ENCODE assay signal across 2 cellular contexts in genomic region chr5:179340465-179340864, GRCh38.
A peak's percentile ranks its signal among the peaks of the same experiment; 100 is the strongest.
TF ChIP-seq lines count a peak whose summit lies in the region.

No MANE protein-coding gene starts in this region.

TF ChIP-seq in HepG2, 621 proteins besides CTCF, POLR2A, EP300 and RAD21:
- TF ChIP-seq HNRNPUL1 (IDR thresholded peaks at IDR 0.05; ENCODE audit: low read depth, low read length) (no peak), RAD51 (IDR thresholded peaks at IDR 0.05; ENCODE audit: borderline replicate concordance) (no peak), SMAD3 (CRISPR knock-in tag; IDR thresholded peaks at IDR 0.05) (no peak), ZNF276 (CRISPR knock-in tag; IDR thresholded peaks at IDR 0.05; ENCODE audit: low read depth) (no peak), NFKB2 (CRISPR knock-in tag; IDR thresholded peaks at IDR 0.05; ENCODE audit: borderline replicate concordance) (no peak), ZNF629 (CRISPR knock-in tag; conservative IDR thresholded peaks at IDR 0.05) (peak; percentile 63), TAF1 (CRISPR knock-in tag; IDR thresholded peaks at IDR 0.05) (no peak), MZF1 (CRISPR knock-in tag; IDR thresholded peaks at IDR 0.05; ENCODE audit: borderline replicate concordance) (no peak)

TF ChIP-seq in K562, 482 proteins besides CTCF, POLR2A, EP300 and RAD21:
- no peak for TF ChIP-seq SREBF2 (CRISPR knock-in tag; IDR thresholded peaks at IDR 0.05)
- TF ChIP-seq ZKSCAN1 (IDR thresholded peaks at IDR 0.05; ENCODE audit: low read depth, low read length), result no peak
- TF ChIP-seq RBM25 (IDR thresholded peaks at IDR 0.05; ENCODE audit: low read depth, low read length, severe bottlenecking), result peak; percentile 70
